In the genomic region with DNA sequence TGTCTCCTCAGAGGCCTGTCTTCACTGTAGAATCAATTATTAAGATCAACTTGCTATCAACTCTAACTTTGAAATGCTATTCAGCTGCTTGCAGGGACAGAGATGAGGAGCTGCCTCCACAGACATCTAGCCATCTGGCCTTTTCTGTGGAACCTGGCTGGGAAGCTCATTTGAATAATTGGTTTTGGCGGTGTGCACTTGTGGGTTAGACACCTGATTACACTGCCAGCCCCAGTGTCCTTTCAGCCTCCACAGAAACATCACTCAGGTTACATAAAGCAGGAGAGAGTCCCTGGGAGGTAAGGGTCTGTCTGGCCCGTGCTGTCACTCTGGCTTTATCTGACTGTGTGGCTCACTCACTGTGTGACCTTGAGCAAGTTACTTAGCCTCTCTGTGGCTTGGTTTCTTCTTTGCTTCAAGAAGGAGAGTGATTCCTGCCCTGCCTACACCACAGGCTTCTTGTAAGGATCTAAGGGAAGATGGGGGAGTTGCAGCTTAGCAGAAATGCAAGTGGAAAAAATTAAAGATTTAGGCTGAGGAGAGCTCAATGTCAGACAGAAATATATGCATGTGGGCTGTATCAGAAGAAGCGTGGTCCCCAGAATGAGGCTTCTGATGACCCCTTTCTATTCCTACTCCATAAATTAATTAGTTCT, we compare ENCODE assay signal across 12 cellular contexts.
DNase-seq lines count a peak whose midpoint lies in the region; FAIRE-seq and TF ChIP-seq lines count a peak whose summit lies in the region.
"Had no signal": no experiment of that assay in that cellular context is flagged by ENCODE, and none has a peak within 500 bp of the region (broad histone marks: within the 10 kb centered on the region; RNA-seq: fewer than 3 reads in every experiment).

No MANE protein-coding gene starts in this region.

- in situ Hi-C loops in GM13977 (cut with MboI; ENCODE audit: low pct_unique_long_range_greater_than_20kb, low sequenced_read_pairs, unreplicated experiment), result no loop called here
- in situ Hi-C loops in brain microvascular endothelial cell (cut with HindIII; ENCODE audit: low pct_ligation_motif_present, low sequenced_read_pairs), result no loop called here

- TF ChIP-seq POLR2A in GM12892 (IDR thresholded peaks at IDR 0.05; ENCODE audit: low read depth, low read length), result no peak

- no peaks in the 10 kb centered on the region for H3K36me3 ChIP-seq in brain microvascular endothelial cell (replicated peaks)
- H3K36me3 ChIP-seq: right atrium auricular region had no signal

- no peak overlapping the region for H3K4me3 ChIP-seq in brain microvascular endothelial cell (ENCODE audit: low read depth, low read length)
- H3K4me3 ChIP-seq: right atrium auricular region had no signal

- DNase-seq in DMS 273 (lab: John Stamatoyannopoulos, UW; ENCODE audit: unreplicated experiment) (peak; percentile 81), NCI-H1417 (lab: John Stamatoyannopoulos, UW) (peak; percentile 45 to 87 (median 78)), NCI-H345 treated with DMSO at 0.1 percent for 48 hours (lab: John Stamatoyannopoulos, UW; ENCODE audit: unreplicated experiment) (peak; percentile 44), cerebellar cortex (ENCODE audit: low spot score) (peak; percentile 64), GM13977 (ENCODE audit: low spot score) (no peak), GM12892 (ENCODE audit: insufficient read length) (no peak), HT-29 (ENCODE audit: low spot score) (no peak), brain microvascular endothelial cell (no peak)
- DNase-seq: activated CD4-positive, CD25-positive, alpha-beta regulatory T cell; CD4-positive, alpha-beta memory T cell; kidney glomerular epithelial cell had no signal

- no peak overlapping the region for H3K27ac ChIP-seq in brain microvascular endothelial cell
- H3K27ac ChIP-seq: right atrium auricular region had no signal

- no peak for TF ChIP-seq CTCF in GM13977 (IDR thresholded peaks at IDR 0.05; ENCODE audit: extremely low read depth, insufficient read depth, missing control alignments)
- TF ChIP-seq CTCF in brain microvascular endothelial cell (IDR thresholded peaks at IDR 0.05; ENCODE audit: low read depth, low read length, missing control alignments), result no peak

- no peak for FAIRE-seq in GM12892 (lab: Jason Lieb, UNC)

- no peaks in the 10 kb centered on the region for H3K27me3 ChIP-seq in brain microvascular endothelial cell (replicated peaks)
- H3K27me3 ChIP-seq: right atrium auricular region had no signal

Comparison
In these comparisons a context has a peak if more than half of its experiments do, and no peak if none do; other contexts are left out.
1. DNase-seq: peak in DMS 273 (single experiment), NCI-H1417 (3 of 3), NCI-H345 treated with DMSO at 0.1 percent for 48 hours (single experiment) and cerebellar cortex (single experiment); none in GM13977 (single experiment), GM12892 (single experiment), HT-29 (single experiment) and brain microvascular endothelial cell (single experiment).